12 cellular contexts compared by ENCODE assay signal in genomic region chr9:130327070-130327780, GRCh38.
DNase-seq lines count a peak whose midpoint lies in the region; ATAC-seq and TF ChIP-seq lines count a peak whose summit lies in the region.
"Had no signal": no experiment of that assay in that cellular context is flagged by ENCODE, and none has a peak within 500 bp of the region (broad histone marks: within the 10 kb centered on the region; RNA-seq: fewer than 3 reads in every experiment).

No MANE protein-coding gene starts in this region.

- no peak overlapping the region for H2BK120ac ChIP-seq in IMR-90 (ENCODE audit: low read depth, low read length)
- H2BK120ac ChIP-seq in neuronal stem cell (ENCODE audit: low read depth, low read length), result no peak overlapping the region

- POLR2A ChIA-PET in BJ (lab: Charles Lee), result interaction anchor here (0.6 kb wide), 1 partner anchor 100 kb away, joined by 3 read pairs; no protein-coding TSS in a partner anchor
- POLR2A ChIA-PET in IMR-90 (lab: Charles Lee; ENCODE audit: unreplicated experiment), result no interaction called here

- H3K27me3 ChIP-seq in BJ (ENCODE audit: control insufficient read depth, insufficient read depth, low read length) (peaks cover 37% of the 10 kb centered on the region), IMR-90 (ENCODE audit: control insufficient read depth, insufficient read depth, low read length) (peaks cover 51% of the 10 kb centered on the region), neuronal stem cell (ENCODE audit: control insufficient read depth in 3 of 3, insufficient read depth in 3 of 3, low read depth in 1 of 3, low read length in 3 of 3) (peaks cover 0 to 61% (median 0%) of the 10 kb centered on the region in 3 experiments)

- H3K36me3 Mint-ChIP-seq in chondrocyte (ENCODE audit: low read depth), result no peaks in the 10 kb centered on the region
- H3K36me3 Mint-ChIP-seq: IgD-negative memory B cell had no signal

- no peak overlapping the region for H2BK12ac ChIP-seq in neuronal stem cell (ENCODE audit: low read length)

- H3K79me1 ChIP-seq in IMR-90 (ENCODE audit: low read depth in 1 of 2, low read length in 2 of 2), result no peaks in the 10 kb centered on the region
- no peaks in the 10 kb centered on the region for H3K79me1 ChIP-seq in neuronal stem cell (ENCODE audit: low read depth, low read length)

- H3K9ac ChIP-seq in IMR-90 (ENCODE audit: low read depth, low read length) (no peak overlapping the region), neuronal stem cell (ENCODE audit: low read depth, low read length, poor library complexity) (no peak overlapping the region)

- DNase-seq in BJ (ENCODE audit: low read depth) (no peak), IMR-90 (no peak), chondrocyte (ENCODE audit: low spot score) (no peak), neuronal stem cell (ENCODE audit: low spot score) (no peak), Kasumi-1 (lab: John Stamatoyannopoulos, UW) (no peak), SIG-M5 (lab: John Stamatoyannopoulos, UW) (no peak), NCI-H2029 (lab: John Stamatoyannopoulos, UW) (no peak), kidney glomerular epithelial cell (lab: John Stamatoyannopoulos, UW) (no peak)
- DNase-seq: GDM1 had no signal

- in situ Hi-C loops in IMR-90 (cut with MboI; ENCODE audit: low sequenced_read_pairs), result no loop called here

- H3K4ac ChIP-seq in IMR-90 (ENCODE audit: low read depth, low read length) (no peak overlapping the region), neuronal stem cell (ENCODE audit: low read length) (no peak overlapping the region)

- no peak overlapping the region for H2BK20ac ChIP-seq in IMR-90 (ENCODE audit: low read depth, low read length)

- H3K4me3 ChIP-seq in BJ (ENCODE audit: low read depth, low read length) (no peak overlapping the region), IMR-90 (ENCODE audit: insufficient read depth, low read depth, low read length) (no peak overlapping the region), neuronal stem cell (ENCODE audit: low read length in 2 of 2) (no peak overlapping the region)
- H3K4me3 ChIP-seq: SK-N-MC had no signal

- H4K91ac ChIP-seq in IMR-90 (ENCODE audit: insufficient read depth, low read depth, low read length), result no peak overlapping the region
- H4K91ac ChIP-seq in neuronal stem cell (ENCODE audit: low read depth, low read length, poor library complexity), result no peak overlapping the region

- H3K27ac ChIP-seq in IMR-90 (ENCODE audit: insufficient read depth, low read length) (no peak overlapping the region), neuronal stem cell (replicated peaks; ENCODE audit: low read length) (no peak overlapping the region)
- H3K27ac ChIP-seq: SK-N-MC had no signal

- no peak overlapping the region for H3K27ac Mint-ChIP-seq in chondrocyte (ENCODE audit: unreplicated experiment)
- H3K27ac Mint-ChIP-seq: activated T-helper 17 cell treated with anti-CD3 and anti-CD28 coated beads, Interleukin-2, amount 50 U/mL, for 72 hours; IgD-negative memory B cell had no signal

- H4K5ac ChIP-seq in IMR-90 (ENCODE audit: low read depth, low read length), result no peak overlapping the region

- BruUV-seq in IMR-90 (replicated peaks; lab: Mats Ljungman, UMichigan), result no TSS peak

- H3K4me2 ChIP-seq in IMR-90 (ENCODE audit: low read depth, low read length) (no peak overlapping the region), neuronal stem cell (ENCODE audit: insufficient read depth, low read length, poor library complexity, severe bottlenecking) (no peak overlapping the region)

- no peaks in the 10 kb centered on the region for H3K9me3 Mint-ChIP-seq in chondrocyte (ENCODE audit: low read depth)
- H3K9me3 Mint-ChIP-seq: activated T-helper 17 cell treated with anti-CD3 and anti-CD28 coated beads, Interleukin-2, amount 50 U/mL, for 72 hours; IgD-negative memory B cell had no signal

- H2AK9ac ChIP-seq in IMR-90 (replicated peaks; ENCODE audit: low read depth, low read length, poor library complexity), result no peak overlapping the region

- no peak overlapping the region for H2AFZ ChIP-seq in IMR-90 (replicated peaks; ENCODE audit: low read length, poor library complexity)
- H2AFZ ChIP-seq in neuronal stem cell (ENCODE audit: low read length), result no peak overlapping the region

- no peak overlapping the region for H3K18ac ChIP-seq in IMR-90 (ENCODE audit: low read depth, low read length)
- peak overlapping the region; percentile 16 for H3K18ac ChIP-seq in neuronal stem cell (ENCODE audit: low read length)

- H3K27me3 Mint-ChIP-seq in chondrocyte (ENCODE audit: low read depth), result peaks cover 44% of the 10 kb centered on the region

- no peak overlapping the region for H2BK5ac ChIP-seq in IMR-90 (ENCODE audit: low read depth, low read length, poor library complexity, severe bottlenecking)
- H2BK5ac ChIP-seq in neuronal stem cell (ENCODE audit: low read length), result no peak overlapping the region

- CTCF ChIA-PET in BJ (lab: Yijun Ruan, JAX) (interaction anchor here (0.8 to 1.4 kb wide), 6 partner anchors 8 to 74 kb away, joined by 3 to 5 read pairs (median 4); no protein-coding TSS in a partner anchor), IMR-90 (lab: Yijun Ruan, JAX) (no interaction called here)

- H3K14ac ChIP-seq in IMR-90 (replicated peaks; ENCODE audit: low read depth, low read length) (no peak overlapping the region), neuronal stem cell (ENCODE audit: low read length) (no peak overlapping the region)

- H3K9me3 ChIP-seq in IMR-90 (ENCODE audit: control insufficient read depth, insufficient read depth, low read length) (no peaks in the 10 kb centered on the region), neuronal stem cell (replicated peaks in 1 of 2; ENCODE audit: control insufficient read depth in 2 of 2, insufficient read depth in 1 of 2, low read depth in 1 of 2, low read length in 2 of 2) (no peaks in the 10 kb centered on the region)

- no peaks in the 10 kb centered on the region for H3K36me3 ChIP-seq in BJ (ENCODE audit: control insufficient read depth, insufficient read depth, low read length)
- H3K36me3 ChIP-seq in IMR-90 (ENCODE audit: control insufficient read depth, insufficient read depth, low read length), result no peaks in the 10 kb centered on the region
- no peaks in the 10 kb centered on the region for H3K36me3 ChIP-seq in neuronal stem cell (replicated peaks in 1 of 2; ENCODE audit: control insufficient read depth in 2 of 2, insufficient read depth in 2 of 2, low read length in 2 of 2)

- TF ChIP-seq RAD21 in IMR-90 (IDR thresholded peaks at IDR 0.05; ENCODE audit: low read length), result no peak

- H3K56ac ChIP-seq in IMR-90 (ENCODE audit: extremely low read depth, insufficient read depth, low read length), result no peak overlapping the region

- TF ChIP-seq POLR2A in IMR-90 (IDR thresholded peaks at IDR 0.05; ENCODE audit: low read depth, low read length), result no peak

- no peak overlapping the region for H3K4me3 Mint-ChIP-seq in chondrocyte (ENCODE audit: unreplicated experiment)
- H3K4me3 Mint-ChIP-seq: activated T-helper 17 cell treated with anti-CD3 and anti-CD28 coated beads, Interleukin-2, amount 50 U/mL, for 72 hours had no signal

- no peak overlapping the region for H2BK15ac ChIP-seq in IMR-90 (ENCODE audit: low read depth, low read length)
- H2BK15ac ChIP-seq in neuronal stem cell (ENCODE audit: low read length), result no peak overlapping the region

- H3K23ac ChIP-seq in IMR-90 (ENCODE audit: low read depth, low read length) (no peak overlapping the region), neuronal stem cell (ENCODE audit: low read depth, low read length, poor library complexity) (peak overlapping the region; percentile 17)

- no peak overlapping the region for H4K8ac ChIP-seq in IMR-90 (ENCODE audit: low read depth in 2 of 2, low read length in 2 of 2)
- H4K8ac ChIP-seq in neuronal stem cell (ENCODE audit: low read depth, low read length), result no peak overlapping the region

- 92% methylated on average over 2 of the region's 15 CpGs; no CpG with 5 or more reads in 1 of the 2 experiments for WGBS in IMR-90 (ENCODE audit: extremely low coverage in 2 of 2, insufficient read length in 1 of 2), 2 experiments
- WGBS in neuronal stem cell (ENCODE audit: extremely low coverage in 2 of 2, insufficient read length in 2 of 2, insufficient replicate concordance in 1 of 2), 2 donors, result no CpG with 5 or more reads among the region's 15 CpGs

- H3K9me1 ChIP-seq in IMR-90 (ENCODE audit: insufficient read depth, low read length), result no peaks in the 10 kb centered on the region

- H3K4me1 ChIP-seq in IMR-90 (ENCODE audit: control insufficient read depth, insufficient read depth, low read length), result peaks cover 13% of the 10 kb centered on the region
- peaks cover 0 to 12% of the 10 kb centered on the region in 2 donors for H3K4me1 ChIP-seq in neuronal stem cell (ENCODE audit: control insufficient read depth in 2 of 2, insufficient read depth in 1 of 2, low read depth in 1 of 2, low read length in 2 of 2)

- peak; percentile 39; the same call in 1 of the 2 replicates for TF ChIP-seq CTCF in BJ (IDR thresholded peaks at IDR 0.05; ENCODE audit: insufficient read depth, low read depth, low read length)
- TF ChIP-seq CTCF in IMR-90 (conservative IDR thresholded peaks at IDR 0.05; ENCODE audit: low read depth, low read length), result peak; percentile 19; the same call in 1 of the 2 replicates
- peak; percentile 53 for TF ChIP-seq CTCF in chondrocyte (IDR thresholded peaks at IDR 0.05)

- dilution Hi-C loops in IMR-90 (cut with HindIII; ENCODE audit: low sequenced_read_pairs, unreplicated experiment), result no loop called here

- intact Hi-C loops in IMR-90 (cut with micrococcal nuclease), result no loop called here

- 0 out of 2 replicates have a peak, but pooled peaks cover 2% of the 10 kb centered on the region for H4K20me1 ChIP-seq in IMR-90 (ENCODE audit: insufficient read depth, low read length)

- ATAC-seq in IMR-90 (ENCODE audit: low read depth), result no peak
- ATAC-seq: activated T-helper 17 cell treated with anti-CD3 and anti-CD28 coated beads, Interleukin-2, amount 50 U/mL, for 72 hours had no signal

- H3K4me1 Mint-ChIP-seq in chondrocyte (ENCODE audit: low read depth), result peaks cover 13% of the 10 kb centered on the region
- H3K4me1 Mint-ChIP-seq: activated T-helper 17 cell treated with anti-CD3 and anti-CD28 coated beads, Interleukin-2, amount 50 U/mL, for 72 hours; IgD-negative memory B cell had no signal

- H2AK5ac ChIP-seq in IMR-90 (ENCODE audit: low read depth, low read length) (no peak overlapping the region), neuronal stem cell (ENCODE audit: low read depth, low read length) (peak overlapping the region; percentile 82)

TF ChIP-seq in IMR-90, 13 proteins besides CTCF, POLR2A, EP300 and RAD21 (continues in another document):
- TF ChIP-seq RFX5 (IDR thresholded peaks at IDR 0.05; ENCODE audit: low read depth, low read length) (no peak), BHLHE40 (IDR thresholded peaks at IDR 0.05; ENCODE audit: low read depth, low read length) (no peak), MXI1 (IDR thresholded peaks at IDR 0.05; ENCODE audit: borderline replicate concordance, low read depth, low read length) (no peak), FOS (IDR thresholded peaks at IDR 0.05; ENCODE audit: low read depth, low read length) (no peak), CHD1 (IDR thresholded peaks at IDR 0.05; ENCODE audit: low read depth, low read length) (no peak), SMC3 (IDR thresholded peaks at IDR 0.05; ENCODE audit: low read depth, low read length) (no peak), MAZ (IDR thresholded peaks at IDR 0.05; ENCODE audit: borderline replicate concordance, low read depth, low read length) (no peak)
